Comparison of ENCODE assay signal across 1 cellular context in the genomic region with DNA sequence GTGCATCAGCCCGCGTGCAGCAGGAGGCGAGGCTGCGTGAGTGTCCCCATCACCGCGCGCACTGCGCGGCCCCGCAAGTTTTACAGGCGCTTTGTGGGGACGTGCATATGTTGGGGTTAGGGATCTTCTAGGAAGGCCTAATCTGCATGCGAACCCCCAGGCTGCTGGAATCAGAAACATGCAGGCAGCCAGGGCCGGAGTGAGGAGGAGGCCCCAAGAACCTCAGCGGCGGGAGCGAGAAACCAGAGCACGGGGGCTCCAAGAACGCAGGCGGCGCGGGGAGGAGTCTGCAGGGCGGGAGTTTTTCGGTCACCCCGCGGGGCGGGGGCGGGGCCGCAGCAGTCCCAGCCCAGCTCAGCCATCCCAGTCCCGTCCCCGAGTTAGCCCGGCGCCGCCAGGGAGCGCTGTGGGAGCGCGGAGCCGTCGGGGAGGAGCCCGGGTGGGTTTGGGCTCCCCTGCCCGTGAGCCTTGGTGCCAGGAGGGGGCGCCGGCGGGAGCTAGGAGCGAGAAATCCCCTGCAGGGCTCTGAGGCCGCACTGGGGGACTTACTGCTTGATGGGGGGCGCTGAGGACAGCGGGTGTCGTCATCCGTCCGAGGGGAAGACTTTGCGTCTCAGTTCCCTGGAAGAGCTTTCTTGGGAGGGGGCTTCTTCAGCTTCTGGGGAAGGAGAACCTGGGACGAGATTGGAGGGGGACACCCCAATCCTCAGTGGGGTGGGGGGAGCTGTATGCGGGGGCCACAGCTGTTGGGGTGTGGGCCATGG.
TF ChIP-seq lines count a peak whose summit lies in the region.

No MANE protein-coding gene starts in this region.

TF ChIP-seq in K562, 482 proteins besides CTCF, POLR2A, EP300 and RAD21 (continued from another document and continues in another):
- TF ChIP-seq ZNF707 (CRISPR knock-in tag; conservative IDR thresholded peaks at IDR 0.05) (0 out of 2 replicates have a peak, but pooled peaks have one; percentile 12), YY1 (IDR thresholded peaks at IDR 0.05; ENCODE audit: borderline replicate concordance in 1 of 3, control insufficient read depth in 1 of 3, extremely low read depth in 1 of 3, insufficient read depth in 3 of 3, insufficient read length in 1 of 3, insufficient replicate concordance in 2 of 3, low read depth in 1 of 3, low read length in 2 of 3) (peak in 2 of 3 experiments; percentile 67 to 73), ZNF12 (CRISPR knock-in tag; IDR thresholded peaks at IDR 0.05) (peak; percentile 85), MLX (CRISPR knock-in tag; conservative IDR thresholded peaks at IDR 0.05) (peak in 1 of 2 experiments; percentile 3; a peak in 1 of 4 replicates), ESRRA (IDR thresholded peaks at IDR 0.05; ENCODE audit: borderline replicate concordance, low read depth) (peak; percentile 42; the same call in 1 of the 2 replicates), KLF13 (tag; IDR thresholded peaks at IDR 0.05; ENCODE audit: borderline replicate concordance, low read depth) (0 out of 2 replicates have a peak, but pooled peaks have one; percentile 11), ZNF445 (CRISPR knock-in tag; IDR thresholded peaks at IDR 0.05; ENCODE audit: low read depth) (no peak), POLR2AphosphoS5 (IDR thresholded peaks at IDR 0.05; ENCODE audit: control insufficient read depth, insufficient read depth, low read depth, low read length) (0 out of 2 replicates have a peak, but pooled peaks have one; percentile 20), ETV5 (CRISPR knock-in tag; IDR thresholded peaks at IDR 0.05; ENCODE audit: low read depth) (peak; percentile 66; the same call in 1 of the 2 replicates), BACH1 (tag; IDR thresholded peaks at IDR 0.05) (no peak), ZNF609 (CRISPR knock-in tag; IDR thresholded peaks at IDR 0.05; ENCODE audit: borderline replicate concordance) (peak; percentile 72; the same call in 1 of the 2 replicates), ARID1B (IDR thresholded peaks at IDR 0.05) (peak; percentile 36; the same call in 1 of the 2 replicates), ZNF586 (CRISPR knock-in tag; conservative IDR thresholded peaks at IDR 0.05) (no peak), RFX5 (IDR thresholded peaks at IDR 0.05; ENCODE audit: low read depth, low read length) (no peak), CC2D1A (IDR thresholded peaks at IDR 0.05) (0 out of 2 replicates have a peak, but pooled peaks have one; percentile 66), FUS (optimal IDR thresholded peaks at IDR 0.05; ENCODE audit: low read depth, low read length) (peak; percentile 47), U2AF2 (optimal IDR thresholded peaks at IDR 0.05; ENCODE audit: low read depth, low read length) (no peak), RCOR1 (IDR thresholded peaks at IDR 0.05; ENCODE audit: borderline replicate concordance in 1 of 2, low read depth in 2 of 2, low read length in 2 of 2) (peak in 1 of 2 experiments; percentile 69; a peak in 3 of 4 replicates), CTCFL (IDR thresholded peaks at IDR 0.05; ENCODE audit: borderline replicate concordance, insufficient read depth, low read depth, low read length, poor library complexity, severe bottlenecking) (peak; percentile 71), HMG20A (CRISPR knock-in tag; conservative IDR thresholded peaks at IDR 0.05) (no peak), SAFB (IDR thresholded peaks at IDR 0.05; ENCODE audit: borderline replicate concordance, low read depth, low read length) (peak; percentile 50; the same call in 1 of the 2 replicates), ATF6 (CRISPR knock-in tag; IDR thresholded peaks at IDR 0.05) (peak; percentile 95; the same call in 1 of the 2 replicates), MIER1 (IDR thresholded peaks at IDR 0.05; ENCODE audit: low read depth) (no peak)
- TF ChIP-seq, protein P1, sequence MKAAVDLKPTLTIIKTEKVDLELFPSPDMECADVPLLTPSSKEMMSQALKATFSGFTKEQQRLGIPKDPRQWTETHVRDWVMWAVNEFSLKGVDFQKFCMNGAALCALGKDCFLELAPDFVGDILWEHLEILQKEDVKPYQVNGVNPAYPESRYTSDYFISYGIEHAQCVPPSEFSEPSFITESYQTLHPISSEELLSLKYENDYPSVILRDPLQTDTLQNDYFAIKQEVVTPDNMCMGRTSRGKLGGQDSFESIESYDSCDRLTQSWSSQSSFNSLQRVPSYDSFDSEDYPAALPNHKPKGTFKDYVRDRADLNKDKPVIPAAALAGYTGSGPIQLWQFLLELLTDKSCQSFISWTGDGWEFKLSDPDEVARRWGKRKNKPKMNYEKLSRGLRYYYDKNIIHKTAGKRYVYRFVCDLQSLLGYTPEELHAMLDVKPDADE (conservative IDR thresholded peaks at IDR 0.05; ENCODE audit: control insufficient read depth, low read depth, low read length), result peak; percentile 16; the same call in 1 of the 2 replicates
- TF ChIP-seq, protein P2, sequence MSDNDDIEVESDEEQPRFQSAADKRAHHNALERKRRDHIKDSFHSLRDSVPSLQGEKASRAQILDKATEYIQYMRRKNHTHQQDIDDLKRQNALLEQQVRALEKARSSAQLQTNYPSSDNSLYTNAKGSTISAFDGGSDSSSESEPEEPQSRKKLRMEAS (CRISPR knock-in tag; IDR thresholded peaks at IDR 0.05), result peak; percentile 100
- TF ChIP-seq, protein P3, sequence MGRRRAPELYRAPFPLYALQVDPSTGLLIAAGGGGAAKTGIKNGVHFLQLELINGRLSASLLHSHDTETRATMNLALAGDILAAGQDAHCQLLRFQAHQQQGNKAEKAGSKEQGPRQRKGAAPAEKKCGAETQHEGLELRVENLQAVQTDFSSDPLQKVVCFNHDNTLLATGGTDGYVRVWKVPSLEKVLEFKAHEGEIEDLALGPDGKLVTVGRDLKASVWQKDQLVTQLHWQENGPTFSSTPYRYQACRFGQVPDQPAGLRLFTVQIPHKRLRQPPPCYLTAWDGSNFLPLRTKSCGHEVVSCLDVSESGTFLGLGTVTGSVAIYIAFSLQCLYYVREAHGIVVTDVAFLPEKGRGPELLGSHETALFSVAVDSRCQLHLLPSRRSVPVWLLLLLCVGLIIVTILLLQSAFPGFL (CRISPR knock-in tag; IDR thresholded peaks at IDR 0.05), result no peak
- TF ChIP-seq, protein P4, sequence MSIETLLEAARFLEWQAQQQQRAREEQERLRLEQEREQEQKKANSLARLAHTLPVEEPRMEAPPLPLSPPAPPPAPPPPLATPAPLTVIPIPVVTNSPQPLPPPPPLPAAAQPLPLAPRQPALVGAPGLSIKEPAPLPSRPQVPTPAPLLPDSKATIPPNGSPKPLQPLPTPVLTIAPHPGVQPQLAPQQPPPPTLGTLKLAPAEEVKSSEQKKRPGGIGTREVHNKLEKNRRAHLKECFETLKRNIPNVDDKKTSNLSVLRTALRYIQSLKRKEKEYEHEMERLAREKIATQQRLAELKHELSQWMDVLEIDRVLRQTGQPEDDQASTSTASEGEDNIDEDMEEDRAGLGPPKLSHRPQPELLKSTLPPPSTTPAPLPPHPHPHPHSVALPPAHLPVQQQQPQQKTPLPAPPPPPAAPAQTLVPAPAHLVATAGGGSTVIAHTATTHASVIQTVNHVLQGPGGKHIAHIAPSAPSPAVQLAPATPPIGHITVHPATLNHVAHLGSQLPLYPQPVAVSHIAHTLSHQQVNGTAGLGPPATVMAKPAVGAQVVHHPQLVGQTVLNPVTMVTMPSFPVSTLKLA (conservative IDR thresholded peaks at IDR 0.05), result peak; percentile 92 to 93
- TF ChIP-seq, protein P5, sequence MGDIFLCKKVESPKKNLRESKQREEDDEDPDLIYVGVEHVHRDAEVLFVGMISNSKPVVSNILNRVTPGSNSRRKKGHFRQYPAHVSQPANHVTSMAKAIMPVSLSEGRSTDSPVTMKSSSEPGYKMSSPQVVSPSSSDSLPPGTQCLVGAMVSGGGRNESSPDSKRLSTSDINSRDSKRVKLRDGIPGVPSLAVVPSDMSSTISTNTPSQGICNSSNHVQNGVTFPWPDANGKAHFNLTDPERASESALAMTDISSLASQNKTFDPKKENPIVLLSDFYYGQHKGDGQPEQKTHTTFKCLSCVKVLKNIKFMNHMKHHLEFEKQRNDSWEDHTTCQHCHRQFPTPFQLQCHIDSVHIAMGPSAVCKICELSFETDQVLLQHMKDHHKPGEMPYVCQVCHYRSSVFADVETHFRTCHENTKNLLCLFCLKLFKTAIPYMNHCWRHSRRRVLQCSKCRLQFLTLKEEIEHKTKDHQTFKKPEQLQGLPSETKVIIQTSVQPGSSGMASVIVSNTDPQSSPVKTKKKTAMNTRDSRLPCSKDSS (IDR thresholded peaks at IDR 0.05; ENCODE audit: low read depth, partially characterized antibody), result no peak
- TF ChIP-seq, protein P6, sequence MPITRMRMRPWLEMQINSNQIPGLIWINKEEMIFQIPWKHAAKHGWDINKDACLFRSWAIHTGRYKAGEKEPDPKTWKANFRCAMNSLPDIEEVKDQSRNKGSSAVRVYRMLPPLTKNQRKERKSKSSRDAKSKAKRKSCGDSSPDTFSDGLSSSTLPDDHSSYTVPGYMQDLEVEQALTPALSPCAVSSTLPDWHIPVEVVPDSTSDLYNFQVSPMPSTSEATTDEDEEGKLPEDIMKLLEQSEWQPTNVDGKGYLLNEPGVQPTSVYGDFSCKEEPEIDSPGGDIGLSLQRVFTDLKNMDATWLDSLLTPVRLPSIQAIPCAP (CRISPR knock-in tag; IDR thresholded peaks at IDR 0.05; ENCODE audit: borderline replicate concordance), result peak; percentile 92; the same call in 1 of the 2 replicates
